ENCODE assay signal across 20 cellular contexts in the genomic region with DNA sequence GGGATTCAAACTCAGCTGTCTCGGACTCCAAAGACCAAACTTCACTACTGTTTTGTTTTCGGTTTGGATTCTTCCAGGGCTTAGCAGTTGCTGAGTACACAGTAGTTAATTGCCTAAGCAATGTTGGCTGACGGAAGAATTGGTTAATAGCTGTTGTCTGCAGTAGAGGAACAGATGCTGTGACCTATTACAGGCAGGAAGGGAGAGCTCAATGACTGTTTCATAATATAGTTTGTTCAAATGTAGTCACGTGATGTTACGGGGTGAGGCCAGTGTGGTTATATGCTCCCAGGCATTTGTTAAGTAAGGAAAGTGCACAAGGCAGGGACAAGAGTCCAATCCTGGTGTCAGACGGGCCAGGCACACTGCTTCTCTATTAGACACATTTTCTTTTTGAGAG.
DNase-seq lines count a peak whose midpoint lies in the region; ATAC-seq and FAIRE-seq lines count a peak whose summit lies in the region.
"Had no signal": no experiment of that assay in that cellular context is flagged by ENCODE, and none has a peak within 500 bp of the region (broad histone marks: within the 10 kb centered on the region; RNA-seq: fewer than 3 reads in every experiment).

No MANE protein-coding gene starts in this region.

- no peak for ATAC-seq in HG02798 (IDR thresholded peaks at IDR 0.05; ENCODE audit: poor library complexity, unreplicated experiment)
- ATAC-seq in GM21360 (IDR thresholded peaks at IDR 0.05; ENCODE audit: unreplicated experiment), result no peak
- ATAC-seq: GM23338, right cardiac atrium had no signal

- H3K27me3 ChIP-seq in small intestine (ENCODE audit: control insufficient read depth in 2 of 2, insufficient read depth in 2 of 2, low read length in 2 of 2), result no peaks in the 10 kb centered on the region
- H3K27me3 ChIP-seq: SJSA1 had no signal

- no peak for FAIRE-seq in small intestine (lab: Jason Lieb, UNC)
- FAIRE-seq: GM12892 had no signal

- no peaks in the 10 kb centered on the region for H3K36me3 ChIP-seq in small intestine (ENCODE audit: control insufficient read depth in 2 of 2, insufficient read depth in 2 of 2, low read length in 2 of 2)
- H3K36me3 ChIP-seq: SJSA1 had no signal

- no peak overlapping the region for H3K4me3 ChIP-seq in small intestine (ENCODE audit: low read depth in 1 of 2, low read length in 2 of 2)
- H3K4me3 ChIP-seq: GM23338, PC-9, SJSA1 had no signal

- peak; percentile 14 for DNase-seq in NCI-H510A (lab: John Stamatoyannopoulos, UW)
- no peak for DNase-seq in NCI-H510A treated with DMSO at 0.1 percent for 48 hours (lab: John Stamatoyannopoulos, UW)
- DNase-seq in NCI-H69 (lab: John Stamatoyannopoulos, UW), result peak; percentile 99
- peak; percentile 3 for DNase-seq in fibroblast of gingiva (ENCODE audit: low read depth)
- DNase-seq in small intestine, result peak; percentile 89
- no peak for DNase-seq in EL
- DNase-seq: activated CD4-positive, alpha-beta T cell treated with anti-CD3 and anti-CD28 coated beads, Interleukin-2, amount 10 ng/mL, durations not matched to agents 24 days and 14 days; activated T-cell treated with anti-CD3 and anti-CD28 coated beads for 4 hours; CD8-positive, alpha-beta memory T cell; cortex of kidney; right cardiac atrium; stimulated activated CD4-positive, alpha-beta T cell treated with anti-CD3 and anti-CD28 coated beads, Interleukin-1b, Interleukin-23, amount 100 ng/mL, for 48 hours; T-helper 9 cell had no signal

- H3K9me3 ChIP-seq in small intestine (ENCODE audit: control insufficient read depth, low read depth), result no peaks in the 10 kb centered on the region
- H3K9me3 ChIP-seq: SJSA1 had no signal

- WGBS in small intestine, 3 donors, result 10 to 47% (median 34%) methylated on average over 6 of the region's 6 CpGs

- H3K27ac ChIP-seq in small intestine (ENCODE audit: low read depth in 1 of 2, low read length in 1 of 2), result no peak overlapping the region
- H3K27ac ChIP-seq: epithelial cell of prostate, PC-9, SJSA1 had no signal

- no peaks in the 10 kb centered on the region for H3K4me1 ChIP-seq in small intestine (ENCODE audit: control insufficient read depth in 2 of 2, insufficient read depth in 1 of 2, low read depth in 1 of 2, low read length in 1 of 2)
- H3K4me1 ChIP-seq: SJSA1 had no signal

Comparison
In these comparisons a context has a peak if more than half of its experiments do, and no peak if none do; other contexts are left out.
1. DNase-seq: peak in NCI-H510A (single experiment), NCI-H69 (single experiment), fibroblast of gingiva (single experiment) and small intestine (single experiment); none in NCI-H510A treated with DMSO at 0.1 percent for 48 hours (single experiment) and EL (single experiment).